8 cellular contexts compared by ENCODE assay signal in the genomic region with DNA sequence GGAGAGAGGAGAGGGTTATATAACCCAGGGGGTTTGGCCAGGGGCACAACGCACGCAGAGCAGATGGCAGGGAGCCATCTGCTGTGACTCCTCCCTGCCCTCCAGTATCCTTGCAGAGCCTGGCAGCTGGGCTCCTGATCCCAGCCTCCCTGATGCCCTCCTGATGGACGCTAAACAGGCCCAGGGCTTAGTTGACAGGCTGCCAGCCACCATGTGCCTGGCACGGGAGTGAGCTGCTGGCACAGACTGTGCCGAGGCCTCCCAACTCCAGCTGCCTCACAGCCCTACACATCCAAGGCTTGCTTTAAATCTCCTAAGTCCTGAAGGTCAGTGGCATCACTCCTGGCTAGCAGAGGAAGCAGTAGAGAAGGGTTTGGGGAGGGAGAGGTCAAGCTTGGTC. TPM values are rescaled to one million over a fixed set of nuclear protein-coding genes. Genes with fewer than 3 reads are reported as not detected.
DNase-seq lines count a peak whose midpoint lies in the region; ATAC-seq and TF ChIP-seq lines count a peak whose summit lies in the region.

No MANE protein-coding gene starts in this region.

- no TSS peak for BruUV-seq in Calu3 (replicated peaks; lab: Mats Ljungman, UMichigan)

- H3K4me1 ChIP-seq in endodermal cell (ENCODE audit: control insufficient read depth, insufficient read depth, low read length) = no peaks in the 10 kb centered on the region

- H3K27me3 Mint-ChIP-seq in Calu3 (ENCODE audit: unreplicated experiment) (no peaks in the 10 kb centered on the region), endodermal cell (ENCODE audit: insufficient read depth) (no peaks in the 10 kb centered on the region)
- H3K27me3 Mint-ChIP-seq in natural killer cell treated with Interleukin-12 subunit alpha and Interleukin-12 subunit beta and Interleukin-15 and Interleukin-18, amount 100 ng/mL, for 72 hours = peaks cover 0 to 1% of the 10 kb centered on the region in 2 donors

- CTCF ChIA-PET in Calu3 (lab: Charles Lee) = interaction anchor here (1.1 kb wide), 1 partner anchor 32 kb away, joined by 6 read pairs; no protein-coding TSS in a partner anchor

- no peaks in the 10 kb centered on the region for H3K4me1 Mint-ChIP-seq in Calu3 (ENCODE audit: low read depth, unreplicated experiment)
- H3K4me1 Mint-ChIP-seq in endodermal cell = no peaks in the 10 kb centered on the region
- peaks cover 14 to 19% of the 10 kb centered on the region in 2 donors for H3K4me1 Mint-ChIP-seq in natural killer cell treated with Interleukin-12 subunit alpha and Interleukin-12 subunit beta and Interleukin-15 and Interleukin-18, amount 100 ng/mL, for 72 hours (ENCODE audit: low read depth in 2 of 2)

- DNase-seq in Calu3 (no peak), NCI-H69 (lab: John Stamatoyannopoulos, UW) (peak; percentile 76), endodermal cell (peak; percentile 33), KG1 (lab: John Stamatoyannopoulos, UW) (no peak), COLO829 (ENCODE audit: low spot score) (no peak)
- DNase-seq in natural killer cell treated with Interleukin-12 subunit alpha and Interleukin-12 subunit beta and Interleukin-15 and Interleukin-18, amount 100 ng/mL, for 72 hours (ENCODE audit: low spot score) = no peak

- no peak overlapping the region for H3K27ac ChIP-seq in endodermal cell (ENCODE audit: low read depth, low read length)

- intact Hi-C loops in Calu3 (cut with micrococcal nuclease; ENCODE audit: unreplicated experiment) = no loop called here

- H3K36me3 ChIP-seq in endodermal cell (ENCODE audit: control insufficient read depth, insufficient read depth, low read length) = peaks cover 27% of the 10 kb centered on the region

- WGBS in endodermal cell (ENCODE audit: insufficient coverage in 1 of 2, insufficient read length in 1 of 2), 2 experiments = 91 to 100% methylated on average over 5 of the region's 5 CpGs

- no peaks in the 10 kb centered on the region for H3K27me3 ChIP-seq in endodermal cell (ENCODE audit: control insufficient read depth, insufficient read depth, low read length, poor library complexity, severe bottlenecking)

- H3K27ac Mint-ChIP-seq in Calu3 (ENCODE audit: unreplicated experiment) (peak overlapping the region; percentile 95), endodermal cell (no peak overlapping the region)
- peak overlapping the region; percentile 85 to 96 for H3K27ac Mint-ChIP-seq in natural killer cell treated with Interleukin-12 subunit alpha and Interleukin-12 subunit beta and Interleukin-15 and Interleukin-18, amount 100 ng/mL, for 72 hours

- no peaks in the 10 kb centered on the region for H3K9me3 Mint-ChIP-seq in Calu3 (ENCODE audit: low read depth, unreplicated experiment)
- H3K9me3 Mint-ChIP-seq in endodermal cell = no peaks in the 10 kb centered on the region
- no peaks in the 10 kb centered on the region for H3K9me3 Mint-ChIP-seq in natural killer cell treated with Interleukin-12 subunit alpha and Interleukin-12 subunit beta and Interleukin-15 and Interleukin-18, amount 100 ng/mL, for 72 hours

- peaks cover 5% of the 10 kb centered on the region for H3K9me3 ChIP-seq in endodermal cell (ENCODE audit: control insufficient read depth, low read length)

- H3K36me3 Mint-ChIP-seq in Calu3 (ENCODE audit: insufficient read depth, unreplicated experiment) = peaks cover 24% of the 10 kb centered on the region
- peaks cover 38% of the 10 kb centered on the region for H3K36me3 Mint-ChIP-seq in endodermal cell (ENCODE audit: low read depth)
- H3K36me3 Mint-ChIP-seq in natural killer cell treated with Interleukin-12 subunit alpha and Interleukin-12 subunit beta and Interleukin-15 and Interleukin-18, amount 100 ng/mL, for 72 hours = no peaks in the 10 kb centered on the region

- no peak for TF ChIP-seq CTCF in Calu3 (IDR thresholded peaks at IDR 0.05; ENCODE audit: unreplicated experiment)
- TF ChIP-seq CTCF in endodermal cell (conservative IDR thresholded peaks at IDR 0.05) = no peak

- H3K4me3 Mint-ChIP-seq in Calu3 (ENCODE audit: low read depth, unreplicated experiment) (peak overlapping the region; percentile 89), endodermal cell (peak overlapping the region; percentile 86)
- peak overlapping the region; percentile 92 for H3K4me3 Mint-ChIP-seq in natural killer cell treated with Interleukin-12 subunit alpha and Interleukin-12 subunit beta and Interleukin-15 and Interleukin-18, amount 100 ng/mL, for 72 hours

- no peak for ATAC-seq in natural killer cell treated with Interleukin-12 subunit alpha and Interleukin-12 subunit beta and Interleukin-15 and Interleukin-18, amount 100 ng/mL, for 72 hours
- ATAC-seq in GM21367 (IDR thresholded peaks at IDR 0.05; ENCODE audit: unreplicated experiment) (no peak), HG03571 (IDR thresholded peaks at IDR 0.05; ENCODE audit: unreplicated experiment) (no peak)

- H3K4me3 ChIP-seq in endodermal cell (ENCODE audit: low read length) = peak overlapping the region; percentile 96

- no peak overlapping the region for H3K9ac ChIP-seq in endodermal cell (ENCODE audit: extremely low read depth, low read length, poor library complexity, severe bottlenecking)

RNA-seq across cellular contexts. Expression of a gene that starts 16.7 kb away (rescaled TPM):
- total RNA-seq in Calu3 (2022) = 2.1 and 2.6 TPM in 2 replicates
- 10 to 100 TPM in 1 of 2 donors, 1 to 10 TPM in 1; 8.9 to 12.2 TPM for total RNA-seq in endodermal cell
- polyA plus RNA-seq in endodermal cell (2013, experiment 1 of 2) = 12.9 TPM
- polyA plus RNA-seq in endodermal cell (2013, experiment 2 of 2) = 11.9 TPM
- total RNA-seq in natural killer cell treated with Interleukin-12 subunit alpha and Interleukin-12 subunit beta and Interleukin-15 and Interleukin-18, amount 100 ng/mL, for 72 hours = not detected

RNA-seq across cellular contexts. Expression of a gene that starts 41.9 kb away (rescaled TPM):
- not detected in 2 replicates for total RNA-seq in Calu3 (2022)
- not detected for total RNA-seq in endodermal cell
- polyA plus RNA-seq in endodermal cell (2013, experiment 1 of 2) = not detected
- not detected for polyA plus RNA-seq in endodermal cell (2013, experiment 2 of 2)
- total RNA-seq in natural killer cell treated with Interleukin-12 subunit alpha and Interleukin-12 subunit beta and Interleukin-15 and Interleukin-18, amount 100 ng/mL, for 72 hours = not detected

Comparison
In these comparisons a context has a peak if more than half of its experiments do, and no peak if none do; other contexts are left out.
1. DNase-seq: peak in NCI-H69 (single experiment) and endodermal cell (single experiment); none in Calu3 (single experiment), natural killer cell treated with Interleukin-12 subunit alpha and Interleukin-12 subunit beta and Interleukin-15 and Interleukin-18, amount 100 ng/mL, for 72 hours (single experiment), KG1 (single experiment) and COLO829 (single experiment).
2. Peak in every context shown above with its lines, with median percentiles within 50 percentile points of each other: H3K4me3 Mint-ChIP-seq.